12 cellular contexts compared by ENCODE assay signal in the genomic region with DNA sequence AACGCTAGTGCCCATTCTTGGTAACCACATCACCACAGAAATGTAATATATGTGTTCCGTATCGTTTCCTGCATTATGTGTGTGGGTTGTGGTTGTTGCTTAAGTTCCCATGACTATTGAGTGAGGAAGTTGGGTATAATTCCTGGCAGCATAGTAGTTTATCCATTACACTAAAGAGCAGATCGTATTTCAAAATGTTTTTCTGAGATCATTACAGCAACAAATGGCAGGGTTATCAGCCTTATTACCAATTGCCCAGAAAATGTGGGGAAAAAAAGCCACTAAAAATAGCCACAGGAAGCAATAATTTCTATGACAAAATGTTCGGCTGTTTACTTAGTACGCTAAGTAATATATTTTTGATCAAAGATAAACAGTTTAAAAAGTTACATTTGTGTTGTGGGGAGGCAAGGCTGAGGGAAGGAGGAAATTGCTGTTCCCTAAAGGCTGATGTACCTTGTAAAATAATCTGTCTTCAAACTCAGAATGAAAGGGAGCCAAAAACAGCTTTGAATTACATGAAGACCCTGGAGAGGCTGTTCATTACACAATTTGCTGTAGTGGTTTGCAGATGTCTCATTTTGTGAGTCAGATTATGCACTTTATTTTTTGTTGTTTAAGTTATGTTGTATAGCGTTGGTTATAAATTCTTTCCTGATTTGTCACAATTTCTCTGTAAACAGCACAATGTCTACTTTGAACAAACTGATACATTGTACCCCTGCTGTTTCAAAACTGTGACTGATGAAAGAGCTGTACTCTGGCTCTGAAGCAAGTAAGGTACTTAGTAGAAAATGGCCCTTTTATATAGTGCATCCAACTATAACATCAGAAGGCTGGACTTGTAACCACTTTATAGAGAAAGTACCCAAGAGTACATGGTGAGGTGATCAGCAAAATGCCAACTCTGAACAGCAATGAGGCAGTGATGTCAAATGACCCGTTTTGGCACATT.
A peak's percentile ranks its signal among the peaks of the same experiment; 100 is the strongest.
DNase-seq lines count a peak whose midpoint lies in the region; ATAC-seq, FAIRE-seq and TF ChIP-seq lines count a peak whose summit lies in the region.
"Had no signal": no experiment of that assay in that cellular context is flagged by ENCODE, and none has a peak within 500 bp of the region (broad histone marks: within the 10 kb centered on the region; RNA-seq: fewer than 3 reads in every experiment).

No MANE protein-coding gene starts in this region.

- H3K27me3 ChIP-seq in breast epithelium: no peaks in the 10 kb centered on the region
- H3K27me3 ChIP-seq: testis had no signal

- no peak for FAIRE-seq in RCC 7860 (lab: Jason Lieb, UNC)

- H3K36me3 Mint-ChIP-seq in MCF 10A (ENCODE audit: insufficient read depth, unreplicated experiment): no peaks in the 10 kb centered on the region

- H3K4me3 ChIP-seq in breast epithelium: no peak overlapping the region
- no peak overlapping the region for H3K4me3 ChIP-seq in fibroblast of the aortic adventitia (ENCODE audit: low read depth, low read length)
- H3K4me3 ChIP-seq: testis had no signal

- BruUV-seq in MCF 10A (replicated peaks; lab: Mats Ljungman, UMichigan): TSS peak; percentile 89

- peak overlapping the region; percentile 61 for H3K4me3 Mint-ChIP-seq in MCF 10A (ENCODE audit: unreplicated experiment)
- H3K4me3 Mint-ChIP-seq: neural crest cell; T-helper 1 cell treated with Interleukin-12 subunit alpha and Interleukin-12 subunit beta and Interleukin-4 antibody, amounts not matched to agents 30 μg/mL and 1 μg/mL, for 36 hours had no signal

- H3K9me3 ChIP-seq in breast epithelium: no peaks in the 10 kb centered on the region
- H3K9me3 ChIP-seq: testis had no signal

- ATAC-seq in HG03571 (IDR thresholded peaks at IDR 0.05; ENCODE audit: unreplicated experiment) (no peak), HG02938 (IDR thresholded peaks at IDR 0.05; ENCODE audit: unreplicated experiment) (no peak), GM19023 (IDR thresholded peaks at IDR 0.05; ENCODE audit: unreplicated experiment) (no peak)

- peaks cover 6% of the 10 kb centered on the region for H3K9me3 Mint-ChIP-seq in MCF 10A (ENCODE audit: unreplicated experiment)
- H3K9me3 Mint-ChIP-seq: T-helper 1 cell treated with Interleukin-12 subunit alpha and Interleukin-12 subunit beta and Interleukin-4 antibody, amounts not matched to agents 30 μg/mL and 1 μg/mL, for 36 hours had no signal

- CTCF ChIA-PET in MCF 10A (lab: Yijun Ruan, JAX): interaction anchor here (0.5 to 1.1 kb wide), 2 partner anchors 34 to 1363 kb away, joined by 3 to 4 read pairs; no protein-coding TSS in a partner anchor

- no peaks in the 10 kb centered on the region for H3K4me1 ChIP-seq in breast epithelium

- no peak for TF ChIP-seq POLR2A in breast epithelium (IDR thresholded peaks at IDR 0.05)

- H3K4me1 Mint-ChIP-seq in MCF 10A (ENCODE audit: insufficient read depth, unreplicated experiment): peaks cover 13% of the 10 kb centered on the region

- no peaks in the 10 kb centered on the region for H3K36me3 ChIP-seq in breast epithelium

- peak overlapping the region; percentile 98 for H3K27ac Mint-ChIP-seq in MCF 10A (ENCODE audit: low read depth, unreplicated experiment)
- H3K27ac Mint-ChIP-seq: T-helper 1 cell treated with Interleukin-12 subunit alpha and Interleukin-12 subunit beta and Interleukin-4 antibody, amounts not matched to agents 30 μg/mL and 1 μg/mL, for 36 hours had no signal

- H3K27ac ChIP-seq in breast epithelium: no peak overlapping the region
- H3K27ac ChIP-seq: testis had no signal

- intact Hi-C loops in MCF 10A (cut with micrococcal nuclease): loop anchor here (1.0 to 10.0 kb wide), 5 partner anchors 45 to 1030 kb away; partner anchors contain the start of genes NR2F1 and NR2F1-AS1
- intact Hi-C loops in breast epithelium (cut with DNase I; ENCODE audit: low total_unique reads): no loop called here

- TF ChIP-seq CTCF in MCF 10A (IDR thresholded peaks at IDR 0.05; ENCODE audit: unreplicated experiment) (no peak), breast epithelium (IDR thresholded peaks at IDR 0.05) (no peak), fibroblast of the aortic adventitia (IDR thresholded peaks at IDR 0.05; ENCODE audit: insufficient read depth, low read length) (no peak)

- H3K27me3 Mint-ChIP-seq in MCF 10A (ENCODE audit: insufficient read depth, unreplicated experiment): no peaks in the 10 kb centered on the region

- POLR2A ChIA-PET in MCF 10A (lab: Yijun Ruan, JAX): interaction anchor here (1.6 kb wide), 1 partner anchor 10 kb away, joined by 6 read pairs; no protein-coding TSS in a partner anchor

- DNase-seq in MCF 10A (ENCODE audit: unreplicated experiment): peak; percentile 93
- no peak for DNase-seq in breast epithelium (ENCODE audit: low spot score in 2 of 2)
- DNase-seq in RCC 7860 (ENCODE audit: low spot score): peak; percentile 7
- peak; percentile 98 for DNase-seq in fibroblast of the aortic adventitia (ENCODE audit: low read depth)
- no peak for DNase-seq in Ammon's horn (ENCODE audit: low spot score)
- DNase-seq: caudate nucleus, testis had no signal

Comparison
In these comparisons a context has a peak if more than half of its experiments do, and no peak if none do; other contexts are left out.
1. DNase-seq: peak in MCF 10A (single experiment), RCC 7860 (single experiment) and fibroblast of the aortic adventitia (single experiment); none in breast epithelium (0 of 2) and Ammon's horn (single experiment).